In the genomic region with DNA sequence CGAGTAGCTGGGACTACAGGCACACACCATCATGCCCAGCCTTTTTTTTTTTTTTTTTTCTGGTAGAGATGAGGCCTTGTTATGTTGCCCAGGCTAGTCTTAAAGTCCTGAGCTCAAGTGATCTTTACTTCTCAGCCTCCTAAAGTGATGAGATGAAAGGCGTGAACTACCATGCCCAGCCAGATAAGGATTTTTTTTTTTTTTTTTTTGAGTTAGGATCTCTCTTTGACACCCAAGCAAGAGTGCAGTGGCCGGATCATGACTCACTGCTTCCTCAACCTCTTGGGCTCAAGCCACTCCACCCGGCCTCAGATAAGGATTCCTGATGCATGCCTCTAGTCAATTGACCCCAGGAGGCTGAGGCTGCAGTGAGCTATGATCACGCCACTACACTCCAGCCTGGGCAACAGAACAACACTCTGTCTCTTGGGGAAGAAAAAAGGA, we compare ENCODE assay signal across 1 cellular context.
TF ChIP-seq lines count a peak whose summit lies in the region.

No MANE protein-coding gene starts in this region.

TF ChIP-seq in HCT116, 20 proteins besides CTCF, POLR2A, EP300 and RAD21 (continued from another document):
- TF ChIP-seq REST (IDR thresholded peaks at IDR 0.05; ENCODE audit: low read depth) (no peak), SP1 (IDR thresholded peaks at IDR 0.05; ENCODE audit: low read depth) (peak; percentile 59), SIN3A (IDR thresholded peaks at IDR 0.05; ENCODE audit: low read depth) (no peak; the same call in 1 of the 2 replicates), POLR2AphosphoS5 (IDR thresholded peaks at IDR 0.05; ENCODE audit: low read depth, low read length) (no peak), TCF7L2 (IDR thresholded peaks at IDR 0.05; ENCODE audit: borderline replicate concordance, extremely low read depth, insufficient read depth, insufficient read length) (no peak)
- TF ChIP-seq, protein P1, sequence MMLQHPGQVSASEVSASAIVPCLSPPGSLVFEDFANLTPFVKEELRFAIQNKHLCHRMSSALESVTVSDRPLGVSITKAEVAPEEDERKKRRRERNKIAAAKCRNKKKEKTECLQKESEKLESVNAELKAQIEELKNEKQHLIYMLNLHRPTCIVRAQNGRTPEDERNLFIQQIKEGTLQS (IDR thresholded peaks at IDR 0.05): no peak
